Comparison of ENCODE assay signal across 18 cellular contexts in genomic region chr19:57317503-57317902, GRCh38. TPM values are rescaled to one million over a fixed set of nuclear protein-coding genes. Genes with fewer than 3 reads are reported as not detected.
DNase-seq lines count a peak whose midpoint lies in the region; ATAC-seq and TF ChIP-seq lines count a peak whose summit lies in the region.
"Had no signal": no experiment of that assay in that cellular context is flagged by ENCODE, and none has a peak within 500 bp of the region (broad histone marks: within the 10 kb centered on the region; RNA-seq: fewer than 3 reads in every experiment).

No MANE protein-coding gene starts in this region.

- ATAC-seq in HG02884 (IDR thresholded peaks at IDR 0.05; ENCODE audit: unreplicated experiment): no peak
- ATAC-seq: gastroesophageal sphincter had no signal

- H3K4me3 Mint-ChIP-seq in glutamatergic neuron (ENCODE audit: unreplicated experiment): no peak overlapping the region
- H3K4me3 Mint-ChIP-seq in activated naive CD4-positive, alpha-beta T cell treated with anti-CD3 and anti-CD28 coated beads, Interleukin-2, amount 10 ng/mL, durations not matched to agents 7 days and 5 days: no peak overlapping the region

- no peaks in the 10 kb centered on the region for H3K36me3 Mint-ChIP-seq in glutamatergic neuron (ENCODE audit: unreplicated experiment)
- peaks cover 19% of the 10 kb centered on the region for H3K36me3 Mint-ChIP-seq in activated naive CD4-positive, alpha-beta T cell treated with anti-CD3 and anti-CD28 coated beads, Interleukin-2, amount 10 ng/mL, durations not matched to agents 7 days and 5 days
- H3K36me3 Mint-ChIP-seq: CD14-positive monocyte had no signal

- H3K27ac Mint-ChIP-seq in glutamatergic neuron (ENCODE audit: unreplicated experiment): no peak overlapping the region
- no peak overlapping the region for H3K27ac Mint-ChIP-seq in activated naive CD4-positive, alpha-beta T cell treated with anti-CD3 and anti-CD28 coated beads, Interleukin-2, amount 10 ng/mL, durations not matched to agents 7 days and 5 days
- H3K27ac Mint-ChIP-seq: CD14-positive monocyte, progenitor cell of endocrine pancreas had no signal

- no peak overlapping the region for H2AFZ ChIP-seq in Karpas-422 (ENCODE audit: low read length)

- H3K27me3 Mint-ChIP-seq in glutamatergic neuron (ENCODE audit: unreplicated experiment): peaks cover 13% of the 10 kb centered on the region
- peaks cover 20% of the 10 kb centered on the region for H3K27me3 Mint-ChIP-seq in activated naive CD4-positive, alpha-beta T cell treated with anti-CD3 and anti-CD28 coated beads, Interleukin-2, amount 10 ng/mL, durations not matched to agents 7 days and 5 days

- H3K4me3 ChIP-seq in rectal smooth muscle tissue (ENCODE audit: low read length) (peak overlapping the region; percentile 4), HAP-1 (no peak overlapping the region), Karpas-422 (ENCODE audit: low read length) (no peak overlapping the region)
- H3K4me3 ChIP-seq: upper lobe of left lung had no signal

- no peak overlapping the region for H3K4me2 ChIP-seq in Karpas-422 (ENCODE audit: low read depth, low read length, poor library complexity, severe bottlenecking)

- no peaks in the 10 kb centered on the region for H3K4me1 ChIP-seq in ES-I3 (ENCODE audit: insufficient read depth, low read length)
- H3K4me1 ChIP-seq in rectal smooth muscle tissue (ENCODE audit: control insufficient read depth, insufficient read depth, low read length): peaks cover 12% of the 10 kb centered on the region
- H3K4me1 ChIP-seq in HAP-1: peaks cover 3% of the 10 kb centered on the region
- H3K4me1 ChIP-seq in Karpas-422 (ENCODE audit: low read length): peaks cover 19% of the 10 kb centered on the region

- no peaks in the 10 kb centered on the region for H3K9me2 ChIP-seq in Karpas-422 (replicated peaks; ENCODE audit: insufficient read depth, low read length)

- DNase-seq in astrocyte of the hippocampus (ENCODE audit: low read depth, low spot score): peak; percentile 15
- peak; percentile 32 for DNase-seq in glutamatergic neuron
- no peak for DNase-seq in HAP-1 (ENCODE audit: low spot score in 2 of 2)
- no peak for DNase-seq in activated naive CD4-positive, alpha-beta T cell treated with anti-CD3 and anti-CD28 coated beads, Interleukin-2, amount 10 ng/mL, durations not matched to agents 7 days and 5 days
- no peak for DNase-seq in Karpas-422
- DNase-seq: activated CD4-positive, CD25-positive, alpha-beta regulatory T cell treated with anti-CD3 and anti-CD28 coated beads, Interleukin-2, amount 50 U/mL, for 72 hours; activated T-cell treated with anti-CD3 and anti-CD28 coated beads, Interleukin-2, amount 50 U/mL, for 1 hour; NCI-H1048; NCI-H2171 treated with DMSO at 0.1 percent for 48 hours; stimulated activated CD4-positive, alpha-beta T cell treated with anti-CD3 and anti-CD28 coated beads, Interleukin-4, amount 100 ng/mL, for 1 hour; T-helper 1 cell had no signal

- no peaks in the 10 kb centered on the region for H3K27me3 ChIP-seq in rectal smooth muscle tissue (ENCODE audit: control insufficient read depth, insufficient read depth, low read length)
- 0 out of 2 replicates have a peak, but pooled peaks cover 2% of the 10 kb centered on the region for H3K27me3 ChIP-seq in HAP-1 (ENCODE audit: low read depth)
- no peaks in the 10 kb centered on the region for H3K27me3 ChIP-seq in Karpas-422 (ENCODE audit: low read length)

- H3K36me3 ChIP-seq in ES-I3 (ENCODE audit: insufficient read depth, low read length) (no peaks in the 10 kb centered on the region), rectal smooth muscle tissue (ENCODE audit: control insufficient read depth, insufficient read depth, low read length) (peaks cover under 1% of the 10 kb centered on the region), HAP-1 (replicated peaks) (peaks cover under 1% of the 10 kb centered on the region; the same call in 1 of the 2 replicates), Karpas-422 (ENCODE audit: insufficient read depth, low read length) (peaks cover 3% of the 10 kb centered on the region; the same call in 1 of the 2 replicates)
- H3K36me3 ChIP-seq: gastroesophageal sphincter, upper lobe of left lung had no signal

- in situ Hi-C loops in HAP-1 (cut with MboI; ENCODE audit: low sequenced_read_pairs): no loop called here

- peaks cover 2% of the 10 kb centered on the region for H3K4me1 Mint-ChIP-seq in glutamatergic neuron (ENCODE audit: low read depth, unreplicated experiment)
- peaks cover 25% of the 10 kb centered on the region for H3K4me1 Mint-ChIP-seq in activated naive CD4-positive, alpha-beta T cell treated with anti-CD3 and anti-CD28 coated beads, Interleukin-2, amount 10 ng/mL, durations not matched to agents 7 days and 5 days

- peaks cover 22% of the 10 kb centered on the region for H3K79me2 ChIP-seq in Karpas-422 (ENCODE audit: low read length)

- peaks cover 7% of the 10 kb centered on the region for H3K9me3 Mint-ChIP-seq in glutamatergic neuron (ENCODE audit: unreplicated experiment)
- peaks cover 11% of the 10 kb centered on the region for H3K9me3 Mint-ChIP-seq in activated naive CD4-positive, alpha-beta T cell treated with anti-CD3 and anti-CD28 coated beads, Interleukin-2, amount 10 ng/mL, durations not matched to agents 7 days and 5 days

- CTCF ChIA-PET in activated naive CD4-positive, alpha-beta T cell treated with anti-CD3 and anti-CD28 coated beads, Interleukin-2, amount 10 ng/mL, durations not matched to agents 7 days and 5 days (lab: Charles Lee): no interaction called here

- TF ChIP-seq CTCF in glutamatergic neuron (IDR thresholded peaks at IDR 0.05; ENCODE audit: partially characterized antibody, unreplicated experiment): no peak

- H3K27ac ChIP-seq in rectal smooth muscle tissue (ENCODE audit: low read depth, low read length): no peak overlapping the region
- H3K27ac ChIP-seq in Karpas-422 (ENCODE audit: low read length): no peak overlapping the region
- H3K27ac ChIP-seq: gastroesophageal sphincter, upper lobe of left lung had no signal

- H3K9me3 ChIP-seq in ES-I3 (ENCODE audit: control insufficient read depth, insufficient read depth, low read length) (no peaks in the 10 kb centered on the region), HAP-1 (no peaks in the 10 kb centered on the region), Karpas-422 (ENCODE audit: low read length) (no peaks in the 10 kb centered on the region)
- H3K9me3 ChIP-seq: upper lobe of left lung had no signal

- H3K9ac ChIP-seq in ES-I3 (ENCODE audit: low read depth, low read length) (peak overlapping the region; percentile 54; the same call in 1 of the 2 replicates), rectal smooth muscle tissue (ENCODE audit: low read length) (no peak overlapping the region), Karpas-422 (ENCODE audit: low read length) (no peak overlapping the region)

- H4K20me1 ChIP-seq in Karpas-422 (ENCODE audit: insufficient read depth, low read depth, low read length): no peaks in the 10 kb centered on the region

RNA-seq across cellular contexts. Expression of gene ZNF543, which starts 2.8 kb away (rescaled TPM):
- total RNA-seq in glutamatergic neuron (ENCODE audit: unreplicated experiment): 16.7 TPM
- total RNA-seq in Karpas-422 (2014; rRNA removed; shearing (Covaris generic); ENCODE audit: low replicate concordance): 19.8 and 21.6 TPM in 2 replicates

RNA-seq across cellular contexts. Expression of gene ZNF304, which starts 33.6 kb away (rescaled TPM):
- 15.8 TPM for total RNA-seq in glutamatergic neuron (ENCODE audit: unreplicated experiment)
- total RNA-seq in Karpas-422 (2014; rRNA removed; shearing (Covaris generic); ENCODE audit: low replicate concordance): 6.9 and 10.0 TPM in 2 replicates

RNA-seq across cellular contexts. Expression of gene ZNF460, which starts 37.2 kb away (rescaled TPM):
- 62.1 TPM for total RNA-seq in glutamatergic neuron (ENCODE audit: unreplicated experiment)
- total RNA-seq in Karpas-422 (2014; rRNA removed; shearing (Covaris generic); ENCODE audit: low replicate concordance): 95.1 and 113 TPM in 2 replicates

RNA-seq across cellular contexts. Expression of gene TRAPPC2B, which starts 45.8 kb away (rescaled TPM):
- 15.7 TPM for total RNA-seq in glutamatergic neuron (ENCODE audit: unreplicated experiment)
- 19.5 and 30.0 TPM in 2 replicates for total RNA-seq in Karpas-422 (2014; rRNA removed; shearing (Covaris generic); ENCODE audit: low replicate concordance)

RNA-seq across cellular contexts. Expression of gene ZNF547, which starts 45.8 kb away (rescaled TPM):
- total RNA-seq in glutamatergic neuron (ENCODE audit: unreplicated experiment): 9.5 TPM
- total RNA-seq in Karpas-422 (2014; rRNA removed; shearing (Covaris generic); ENCODE audit: low replicate concordance): 3.1 and 6.5 TPM in 2 replicates

Comparison
In these comparisons a context has a peak if more than half of its experiments do, and no peak if none do; other contexts are left out.
1. DNase-seq: peak in astrocyte of the hippocampus (single experiment) and glutamatergic neuron (single experiment); none in HAP-1 (0 of 2), activated naive CD4-positive, alpha-beta T cell treated with anti-CD3 and anti-CD28 coated beads, Interleukin-2, amount 10 ng/mL, durations not matched to agents 7 days and 5 days (single experiment) and Karpas-422 (single experiment).